Comparison of ENCODE assay signal across 29 cellular contexts in genomic region chr10:71176661-71177060, GRCh38. TPM values are rescaled to one million over a fixed set of nuclear protein-coding genes. Genes with fewer than 3 reads are reported as not detected.
"Had no signal": no experiment of that assay in that cellular context is flagged by ENCODE, and none has a peak within 500 bp of the region (broad histone marks: within the 10 kb centered on the region; RNA-seq: fewer than 3 reads in every experiment).

No MANE protein-coding gene starts in this region.

- H3K27ac ChIP-seq: ascending aorta, cardiac muscle cell, colonic mucosa, gastrocnemius medialis, hepatocyte, stomach, tibial artery, VCaP had no signal

- H3K4me2 ChIP-seq: hepatocyte had no signal

- ATAC-seq: activated CD4-positive, CD25-positive, alpha-beta regulatory T cell treated with anti-CD3 and anti-CD28 coated beads, Interleukin-2, amount 50 U/mL, for 24 hours; gastrocnemius medialis; left cardiac atrium; naive thymus-derived CD4-positive, alpha-beta T cell; right cardiac atrium; stimulated activated naive B cell treated with anti-CD40 and anti-IgM and Interleukin-4, amounts not matched to agents 10 μg/mL and 1 μg/mL and 100 μg/mL, for 72 hours had no signal

- H3K4me3 ChIP-seq: ascending aorta, cardiac muscle cell, colonic mucosa, gastrocnemius medialis, hepatocyte, stomach, tibial artery had no signal

- H3K79me2 ChIP-seq: hepatocyte had no signal

- H3K4me1 ChIP-seq: ascending aorta, colonic mucosa, stomach, tibial artery had no signal

- H2AFZ ChIP-seq: hepatocyte had no signal

- FAIRE-seq: keratinocyte, TTC549 had no signal

- H3K36me3 ChIP-seq: ascending aorta, cardiac muscle cell, colonic mucosa, gastrocnemius medialis, stomach, tibial artery had no signal

- H3K27me3 ChIP-seq: ascending aorta, cardiac muscle cell, colonic mucosa, gastrocnemius medialis, hepatocyte, stomach had no signal

- DNase-seq: activated CD4-positive, alpha-beta memory T cell treated with anti-CD3 and anti-CD28 coated beads, Interleukin-2, amount 10 ng/mL, durations not matched to agents 7 days and 5 days; activated CD4-positive, alpha-beta T cell treated with anti-CD3 and anti-CD28 coated beads, Interleukin-2, amount 10 ng/mL, durations not matched to agents 24 days and 14 days; activated CD8-positive, alpha-beta memory T cell treated with anti-CD3 and anti-CD28 coated beads, Interleukin-2, amount 50 U/mL, for 48 hours; activated gamma-delta T cell; activated naive CD4-positive, alpha-beta T cell treated with anti-CD3 and anti-CD28 coated beads, Interleukin-2, amount 10 ng/mL, durations not matched to agents 7 days and 5 days; activated naive CD8-positive, alpha-beta T cell treated with anti-CD3 and anti-CD28 coated beads, Interleukin-2, amount 10 ng/mL, durations not matched to agents 7 days and 5 days; activated T-cell treated with anti-CD3 and anti-CD28 coated beads, Interleukin-2, amount 50 U/mL, for 24 hours; cerebellar nuclear complex; colonic mucosa; effector CD8-positive, alpha-beta T cell; gastrocnemius medialis; left cardiac atrium; midbrain; naive thymus-derived CD4-positive, alpha-beta T cell; occipital lobe; right cardiac atrium; stimulated activated CD4-positive, alpha-beta T cell treated with anti-CD3 and anti-CD28 coated beads, Interleukin-15, amount 100 ng/mL, for 24 hours; stimulated activated CD4-positive, alpha-beta T cell treated with anti-CD3 and anti-CD28 coated beads, Interleukin-2, amount 100 ng/mL, for 24 hours; stimulated activated naive B cell treated with anti-CD40 and anti-IgM and Interleukin-4, amounts not matched to agents 10 μg/mL and 1 μg/mL and 100 μg/mL, for 72 hours; stomach; tibial artery had no signal

- H3K9me3 ChIP-seq: ascending aorta, colonic mucosa, gastrocnemius medialis, stomach, tibial artery had no signal

RNA-seq across cellular contexts. Expression of gene UNC5B, which starts 35.7 kb away (rescaled TPM):
- total RNA-seq: activated CD4-positive, alpha-beta memory T cell treated with anti-CD3 and anti-CD28 coated beads, Interleukin-2, amount 10 ng/mL, durations not matched to agents 7 days and 5 days; T-helper 1 cell treated with Interleukin-12 subunit alpha and Interleukin-12 subunit beta and Interleukin-4 antibody, amounts not matched to agents 30 ng/mL and 1 ng/mL, for 36 hours had no signal
- polyA plus RNA-seq: naive thymus-derived CD4-positive, alpha-beta T cell had no signal
